Comparison of ENCODE assay signal across 1 cellular context in the genomic region with DNA sequence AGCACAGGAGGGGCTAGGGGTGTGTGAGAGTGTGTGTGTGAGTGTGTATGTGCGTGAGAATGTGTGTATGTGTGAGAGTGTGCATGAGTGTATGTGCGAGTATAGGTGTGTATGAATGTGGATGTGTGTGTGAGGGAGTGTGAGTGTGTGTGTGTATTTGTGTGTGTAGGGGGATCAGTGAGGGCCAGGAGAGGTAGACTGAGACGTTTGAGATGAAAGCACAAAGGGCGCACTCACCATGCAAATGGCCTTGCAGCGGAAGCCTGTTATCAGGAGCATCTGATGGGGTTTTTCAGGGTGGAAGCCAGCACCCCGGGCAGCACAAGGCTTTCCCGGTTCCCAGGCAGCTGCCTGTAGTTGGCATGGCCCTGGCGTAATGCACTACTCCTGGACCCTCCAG.
A peak's percentile ranks its signal among the peaks of the same experiment; 100 is the strongest.
TF ChIP-seq lines count a peak whose summit lies in the region.

No MANE protein-coding gene starts in this region.

TF ChIP-seq in HepG2, 621 proteins besides CTCF, POLR2A, EP300 and RAD21 (continues in another document):
- no peak for TF ChIP-seq ZBTB20 (CRISPR knock-in tag; IDR thresholded peaks at IDR 0.05; ENCODE audit: borderline replicate concordance, low read depth)
- TF ChIP-seq ZMYM3 (CRISPR knock-in tag; IDR thresholded peaks at IDR 0.05) = 0 out of 2 replicates have a peak, but pooled peaks have one; percentile 38
- TF ChIP-seq KLF13 (CRISPR knock-in tag; IDR thresholded peaks at IDR 0.05) = no peak
- 0 out of 2 replicates have a peak, but pooled peaks have one; percentile 86 for TF ChIP-seq NBN (conservative IDR thresholded peaks at IDR 0.05)
- TF ChIP-seq SKI (IDR thresholded peaks at IDR 0.05; ENCODE audit: partially characterized antibody) = no peak
- TF ChIP-seq ARNTL (CRISPR knock-in tag; IDR thresholded peaks at IDR 0.05) = no peak
- TF ChIP-seq ZNF788 (CRISPR knock-in tag; IDR thresholded peaks at IDR 0.05; ENCODE audit: borderline replicate concordance) = no peak
- TF ChIP-seq KDM2A (CRISPR knock-in tag; IDR thresholded peaks at IDR 0.05; ENCODE audit: borderline replicate concordance, low read depth) = 0 out of 2 replicates have a peak, but pooled peaks have one; percentile 12
- TF ChIP-seq REL (CRISPR knock-in tag; conservative IDR thresholded peaks at IDR 0.05) = no peak
- no peak for TF ChIP-seq HOXA7 (CRISPR knock-in tag; IDR thresholded peaks at IDR 0.05)
- TF ChIP-seq, protein P1, sequence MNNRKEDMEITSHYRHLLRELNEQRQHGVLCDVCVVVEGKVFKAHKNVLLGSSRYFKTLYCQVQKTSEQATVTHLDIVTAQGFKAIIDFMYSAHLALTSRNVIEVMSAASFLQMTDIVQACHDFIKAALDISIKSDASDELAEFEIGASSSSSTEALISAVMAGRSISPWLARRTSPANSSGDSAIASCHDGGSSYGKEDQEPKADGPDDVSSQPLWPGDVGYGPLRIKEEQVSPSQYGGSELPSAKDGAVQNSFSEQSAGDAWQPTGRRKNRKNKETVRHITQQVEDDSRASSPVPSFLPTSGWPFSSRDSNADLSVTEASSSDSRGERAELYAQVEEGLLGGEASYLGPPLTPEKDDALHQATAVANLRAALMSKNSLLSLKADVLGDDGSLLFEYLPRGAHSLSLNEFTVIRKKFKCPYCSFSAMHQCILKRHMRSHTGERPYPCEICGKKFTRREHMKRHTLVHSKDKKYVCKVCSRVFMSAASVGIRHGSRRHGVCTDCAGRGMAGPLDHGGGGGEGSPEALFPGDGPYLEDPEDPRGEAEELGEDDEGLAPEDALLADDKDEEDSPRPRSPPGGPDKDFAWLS (CRISPR knock-in tag; IDR thresholded peaks at IDR 0.05; ENCODE audit: borderline replicate concordance) = no peak
- TF ChIP-seq, protein P2, sequence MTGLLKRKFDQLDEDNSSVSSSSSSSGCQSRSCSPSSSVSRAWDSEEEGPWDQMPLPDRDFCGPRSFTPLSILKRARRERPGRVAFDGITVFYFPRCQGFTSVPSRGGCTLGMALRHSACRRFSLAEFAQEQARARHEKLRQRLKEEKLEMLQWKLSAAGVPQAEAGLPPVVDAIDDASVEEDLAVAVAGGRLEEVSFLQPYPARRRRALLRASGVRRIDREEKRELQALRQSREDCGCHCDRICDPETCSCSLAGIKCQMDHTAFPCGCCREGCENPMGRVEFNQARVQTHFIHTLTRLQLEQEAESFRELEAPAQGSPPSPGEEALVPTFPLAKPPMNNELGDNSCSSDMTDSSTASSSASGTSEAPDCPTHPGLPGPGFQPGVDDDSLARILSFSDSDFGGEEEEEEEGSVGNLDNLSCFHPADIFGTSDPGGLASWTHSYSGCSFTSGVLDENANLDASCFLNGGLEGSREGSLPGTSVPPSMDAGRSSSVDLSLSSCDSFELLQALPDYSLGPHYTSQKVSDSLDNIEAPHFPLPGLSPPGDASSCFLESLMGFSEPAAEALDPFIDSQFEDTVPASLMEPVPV (CRISPR knock-in tag; IDR thresholded peaks at IDR 0.05) = no peak
- TF ChIP-seq KDM6A (CRISPR knock-in tag; IDR thresholded peaks at IDR 0.05; ENCODE audit: low read depth) = no peak
- peak; percentile 83 for TF ChIP-seq PHB2 (IDR thresholded peaks at IDR 0.05; ENCODE audit: partially characterized antibody)
- TF ChIP-seq FOXO1 (CRISPR knock-in tag; IDR thresholded peaks at IDR 0.05) = no peak
- peak; percentile 26; the same call in 1 of the 2 replicates for TF ChIP-seq FOXP1 (IDR thresholded peaks at IDR 0.05)
- no peak for TF ChIP-seq FOXP1 (CRISPR knock-in tag; IDR thresholded peaks at IDR 0.05)
- no peak for TF ChIP-seq NR2F2 (IDR thresholded peaks at IDR 0.05; ENCODE audit: borderline replicate concordance, low read depth)
- TF ChIP-seq, protein P3, sequence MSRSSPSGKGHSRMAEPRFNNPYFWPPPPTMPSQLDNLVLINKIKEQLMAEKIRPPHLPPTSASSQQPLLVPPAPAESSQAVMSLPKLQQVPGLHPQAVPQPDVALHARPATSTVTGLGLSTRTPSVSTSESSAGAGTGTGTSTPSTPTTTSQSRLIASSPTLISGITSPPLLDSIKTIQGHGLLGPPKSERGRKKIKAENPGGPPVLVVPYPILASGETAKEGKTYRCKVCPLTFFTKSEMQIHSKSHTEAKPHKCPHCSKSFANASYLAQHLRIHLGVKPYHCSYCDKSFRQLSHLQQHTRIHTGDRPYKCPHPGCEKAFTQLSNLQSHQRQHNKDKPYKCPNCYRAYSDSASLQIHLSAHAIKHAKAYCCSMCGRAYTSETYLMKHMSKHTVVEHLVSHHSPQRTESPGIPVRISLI (CRISPR knock-in tag; IDR thresholded peaks at IDR 0.05; ENCODE audit: borderline replicate concordance) = no peak
- no peak for TF ChIP-seq ZNF530 (CRISPR knock-in tag; IDR thresholded peaks at IDR 0.05; ENCODE audit: low read depth)
- no peak for TF ChIP-seq NFE2 (CRISPR knock-in tag; IDR thresholded peaks at IDR 0.05)
- no peak for TF ChIP-seq GLI4 (CRISPR knock-in tag; IDR thresholded peaks at IDR 0.05; ENCODE audit: borderline replicate concordance)
- TF ChIP-seq MIER2 (CRISPR knock-in tag; IDR thresholded peaks at IDR 0.05) = no peak
- no peak for TF ChIP-seq SMAD3 (CRISPR knock-in tag; IDR thresholded peaks at IDR 0.05)
- no peak for TF ChIP-seq BRCA1 (CRISPR knock-in tag; IDR thresholded peaks at IDR 0.05)
- TF ChIP-seq ZEB1 (IDR thresholded peaks at IDR 0.05; ENCODE audit: insufficient replicate concordance, low read depth) = no peak
- no peak for TF ChIP-seq ZBTB8A (CRISPR knock-in tag; IDR thresholded peaks at IDR 0.05; ENCODE audit: borderline replicate concordance, low read depth)
- TF ChIP-seq RARG (CRISPR knock-in tag; IDR thresholded peaks at IDR 0.05; ENCODE audit: low read depth) = no peak
- TF ChIP-seq ZBTB26 (CRISPR knock-in tag; IDR thresholded peaks at IDR 0.05; ENCODE audit: borderline replicate concordance) = no peak
- 0 out of 2 replicates have a peak, but pooled peaks have one; percentile 34 for TF ChIP-seq ZNF550 (CRISPR knock-in tag; IDR thresholded peaks at IDR 0.05; ENCODE audit: borderline replicate concordance)
- no peak for TF ChIP-seq ZNF562 (CRISPR knock-in tag; IDR thresholded peaks at IDR 0.05; ENCODE audit: borderline replicate concordance)
- TF ChIP-seq ZNF33A (CRISPR knock-in tag; IDR thresholded peaks at IDR 0.05; ENCODE audit: borderline replicate concordance) = no peak
- TF ChIP-seq ZNF891 (CRISPR knock-in tag; IDR thresholded peaks at IDR 0.05) = no peak
- TF ChIP-seq ZBTB2 (CRISPR knock-in tag; IDR thresholded peaks at IDR 0.05; ENCODE audit: low read depth) = no peak
- TF ChIP-seq, protein P4, sequence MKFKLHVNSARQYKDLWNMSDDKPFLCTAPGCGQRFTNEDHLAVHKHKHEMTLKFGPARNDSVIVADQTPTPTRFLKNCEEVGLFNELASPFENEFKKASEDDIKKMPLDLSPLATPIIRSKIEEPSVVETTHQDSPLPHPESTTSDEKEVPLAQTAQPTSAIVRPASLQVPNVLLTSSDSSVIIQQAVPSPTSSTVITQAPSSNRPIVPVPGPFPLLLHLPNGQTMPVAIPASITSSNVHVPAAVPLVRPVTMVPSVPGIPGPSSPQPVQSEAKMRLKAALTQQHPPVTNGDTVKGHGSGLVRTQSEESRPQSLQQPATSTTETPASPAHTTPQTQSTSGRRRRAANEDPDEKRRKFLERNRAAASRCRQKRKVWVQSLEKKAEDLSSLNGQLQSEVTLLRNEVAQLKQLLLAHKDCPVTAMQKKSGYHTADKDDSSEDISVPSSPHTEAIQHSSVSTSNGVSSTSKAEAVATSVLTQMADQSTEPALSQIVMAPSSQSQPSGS (CRISPR knock-in tag; IDR thresholded peaks at IDR 0.05) = no peak
- no peak for TF ChIP-seq KLF16 (CRISPR knock-in tag; IDR thresholded peaks at IDR 0.05)
- TF ChIP-seq ZNF251 (CRISPR knock-in tag; IDR thresholded peaks at IDR 0.05) = no peak; the same call in 1 of the 2 replicates
- no peak for TF ChIP-seq ZNF850 (CRISPR knock-in tag; conservative IDR thresholded peaks at IDR 0.05)
- no peak for TF ChIP-seq KDM5A (IDR thresholded peaks at IDR 0.05; ENCODE audit: borderline replicate concordance, low read length)
- TF ChIP-seq STAT5B (CRISPR knock-in tag; IDR thresholded peaks at IDR 0.05) = no peak
- 0 out of 2 replicates have a peak, but pooled peaks have one; percentile 12 for TF ChIP-seq PITX1 (CRISPR knock-in tag; IDR thresholded peaks at IDR 0.05)
- peak; percentile 50; the same call in 1 of the 2 replicates for TF ChIP-seq ETV5 (CRISPR knock-in tag; IDR thresholded peaks at IDR 0.05; ENCODE audit: borderline replicate concordance)
- 0 out of 2 replicates have a peak, but pooled peaks have one; percentile 14 for TF ChIP-seq ARNT (IDR thresholded peaks at IDR 0.05)
- TF ChIP-seq FOXK2 (IDR thresholded peaks at IDR 0.05) = no peak
- TF ChIP-seq TEAD3 (CRISPR knock-in tag; optimal IDR thresholded peaks at IDR 0.05; ENCODE audit: borderline replicate concordance) = no peak
- TF ChIP-seq ZNF746 (CRISPR knock-in tag; IDR thresholded peaks at IDR 0.05) = no peak
- TF ChIP-seq FOXA1 (IDR thresholded peaks at IDR 0.05) = 0 out of 2 replicates have a peak, but pooled peaks have one; percentile 39
- no peak for TF ChIP-seq FOXA1 (CRISPR knock-in tag; IDR thresholded peaks at IDR 0.05)
- TF ChIP-seq HMG20B (CRISPR knock-in tag; conservative IDR thresholded peaks at IDR 0.05) = no peak
- TF ChIP-seq RFXANK (CRISPR knock-in tag; IDR thresholded peaks at IDR 0.05) = no peak
- TF ChIP-seq KLF9 (CRISPR knock-in tag; IDR thresholded peaks at IDR 0.05; ENCODE audit: low read depth) = no peak
- TF ChIP-seq, protein P5, sequence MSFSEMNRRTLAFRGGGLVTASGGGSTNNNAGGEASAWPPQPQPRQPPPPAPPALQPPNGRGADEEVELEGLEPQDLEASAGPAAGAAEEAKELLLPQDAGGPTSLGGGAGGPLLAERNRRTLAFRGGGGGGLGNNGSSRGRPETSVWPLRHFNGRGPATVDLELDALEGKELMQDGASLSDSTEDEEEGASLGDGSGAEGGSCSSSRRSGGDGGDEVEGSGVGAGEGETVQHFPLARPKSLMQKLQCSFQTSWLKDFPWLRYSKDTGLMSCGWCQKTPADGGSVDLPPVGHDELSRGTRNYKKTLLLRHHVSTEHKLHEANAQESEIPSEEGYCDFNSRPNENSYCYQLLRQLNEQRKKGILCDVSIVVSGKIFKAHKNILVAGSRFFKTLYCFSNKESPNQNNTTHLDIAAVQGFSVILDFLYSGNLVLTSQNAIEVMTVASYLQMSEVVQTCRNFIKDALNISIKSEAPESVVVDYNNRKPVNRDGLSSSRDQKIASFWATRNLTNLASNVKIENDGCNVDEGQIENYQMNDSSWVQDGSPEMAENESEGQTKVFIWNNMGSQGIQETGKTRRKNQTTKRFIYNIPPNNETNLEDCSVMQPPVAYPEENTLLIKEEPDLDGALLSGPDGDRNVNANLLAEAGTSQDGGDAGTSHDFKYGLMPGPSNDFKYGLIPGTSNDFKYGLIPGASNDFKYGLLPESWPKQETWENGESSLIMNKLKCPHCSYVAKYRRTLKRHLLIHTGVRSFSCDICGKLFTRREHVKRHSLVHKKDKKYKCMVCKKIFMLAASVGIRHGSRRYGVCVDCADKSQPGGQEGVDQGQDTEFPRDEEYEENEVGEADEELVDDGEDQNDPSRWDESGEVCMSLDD (CRISPR knock-in tag; IDR thresholded peaks at IDR 0.05; ENCODE audit: borderline replicate concordance) = no peak
- TF ChIP-seq PAXIP1 (CRISPR knock-in tag; conservative IDR thresholded peaks at IDR 0.05) = peak; percentile 47; the same call in 1 of the 2 replicates
- TF ChIP-seq PLRG1 (conservative IDR thresholded peaks at IDR 0.05) = no peak
- peak; percentile 79 for TF ChIP-seq HNRNPL (IDR thresholded peaks at IDR 0.05; ENCODE audit: low read depth, low read length)
- no peak for TF ChIP-seq MAZ (IDR thresholded peaks at IDR 0.05; ENCODE audit: borderline replicate concordance, low read depth, low read length)
- TF ChIP-seq MAZ (CRISPR knock-in tag; IDR thresholded peaks at IDR 0.05; ENCODE audit: low read depth) = no peak
- TF ChIP-seq ZSCAN12 (CRISPR knock-in tag; IDR thresholded peaks at IDR 0.05) = no peak
